ENCODE assay signal across 34 cellular contexts in genomic region chr14:61271552-61271951, GRCh38.
"Had no signal": no experiment of that assay in that cellular context is flagged by ENCODE, and none has a peak within 500 bp of the region (broad histone marks: within the 10 kb centered on the region; RNA-seq: fewer than 3 reads in every experiment).

No MANE protein-coding gene starts in this region.

- H3K36me3 ChIP-seq: ascending aorta, cardiac muscle cell, MG63, Peyer's patch, WERI-Rb-1 had no signal

- H3K27me3 ChIP-seq: ascending aorta, MG63, Peyer's patch had no signal

- ATAC-seq: activated CD8-positive, alpha-beta T cell treated with anti-CD3 and anti-CD28 coated beads for 36 hours; activated T-cell treated with anti-CD3 and anti-CD28 coated beads, Interleukin-2, amount 50 U/mL, for 72 hours; activated T-helper 17 cell treated with anti-CD3 and anti-CD28 coated beads, Interleukin-2, amount 50 U/mL, for 72 hours; PC-3 had no signal

- H3K4me3 ChIP-seq: ascending aorta, cardiac muscle cell, MG63, Peyer's patch had no signal

- H3K4me1 Mint-ChIP-seq: activated naive CD4-positive, alpha-beta T cell treated with anti-CD3 and anti-CD28 coated beads, Interleukin-2, amount 50 U/mL, for 24 hours had no signal

- H3K9me3 Mint-ChIP-seq: activated CD8-positive, alpha-beta T cell treated with anti-CD3 and anti-CD28 coated beads for 36 hours; activated naive CD4-positive, alpha-beta T cell treated with anti-CD3 and anti-CD28 coated beads, Interleukin-2, amount 50 U/mL, for 24 hours; activated naive CD8-positive, alpha-beta T cell treated with anti-CD3 and anti-CD28 coated beads, Interleukin-2, amount 10 ng/mL, durations not matched to agents 7 days and 5 days; activated T-cell treated with anti-CD3 and anti-CD28 coated beads, Interleukin-2, amount 50 U/mL, for 72 hours; activated T-helper 17 cell treated with anti-CD3 and anti-CD28 coated beads, Interleukin-2, amount 50 U/mL, for 72 hours had no signal

- H3K9me3 ChIP-seq: ascending aorta, MG63, Peyer's patch had no signal

- DNase-seq: activated CD4-positive, alpha-beta T cell treated with anti-CD3 and anti-CD28 coated beads for 1 hour; activated CD4-positive, alpha-beta T cell treated with anti-CD3 and anti-CD28 coated beads for 48 hours; activated CD4-positive, CD25-positive, alpha-beta regulatory T cell; activated CD8-positive, alpha-beta T cell treated with anti-CD3 and anti-CD28 coated beads for 36 hours; activated effector memory CD4-positive, alpha-beta T cell treated with anti-CD3 and anti-CD28 coated beads, Interleukin-2, amount 50 U/mL, for 16 hours; activated naive CD4-positive, alpha-beta T cell; activated naive CD8-positive, alpha-beta T cell treated with anti-CD3 and anti-CD28 coated beads, Interleukin-2, amount 10 ng/mL, durations not matched to agents 7 days and 5 days; activated T-cell treated with anti-CD3 and anti-CD28 coated beads, Interleukin-2, amount 50 U/mL, for 1 hour; activated T-cell treated with anti-CD3 and anti-CD28 coated beads, Interleukin-2, amount 50 U/mL, for 72 hours; amygdala; Kasumi-1; KG1; MG63; NCI-H1048; NCI-H1105 treated with DMSO at 0.1 percent for 48 hours; NCI-H1436; NCI-H1694; NCI-H1930; NCI-H2081 treated with DMSO at 0.1 percent for 48 hours; NCI-H2171; NCI-H510A treated with DMSO at 0.1 percent for 48 hours; NCI-H69; NCI-H82; NK-92 treated with Interleukin-12 subunit alpha and Interleukin-12 subunit beta, amount 100 ng/mL, for 24 hours; PC-3; Peyer's patch; RPMI8226; SW 1271; T1000; WERI-Rb-1 had no signal

- H3K4me1 ChIP-seq: ascending aorta, Peyer's patch had no signal

- H3K36me3 Mint-ChIP-seq: activated naive CD4-positive, alpha-beta T cell treated with anti-CD3 and anti-CD28 coated beads, Interleukin-2, amount 50 U/mL, for 24 hours; activated naive CD8-positive, alpha-beta T cell treated with anti-CD3 and anti-CD28 coated beads, Interleukin-2, amount 10 ng/mL, durations not matched to agents 7 days and 5 days had no signal

- H3K4me3 Mint-ChIP-seq: activated CD8-positive, alpha-beta T cell treated with anti-CD3 and anti-CD28 coated beads for 36 hours; activated naive CD4-positive, alpha-beta T cell treated with anti-CD3 and anti-CD28 coated beads, Interleukin-2, amount 50 U/mL, for 24 hours; activated naive CD8-positive, alpha-beta T cell treated with anti-CD3 and anti-CD28 coated beads, Interleukin-2, amount 10 ng/mL, durations not matched to agents 7 days and 5 days; activated T-cell treated with anti-CD3 and anti-CD28 coated beads, Interleukin-2, amount 50 U/mL, for 72 hours; activated T-helper 17 cell treated with anti-CD3 and anti-CD28 coated beads, Interleukin-2, amount 50 U/mL, for 72 hours had no signal

- H3K27ac ChIP-seq: ascending aorta, cardiac muscle cell, Peyer's patch, WERI-Rb-1 had no signal

- H3K27ac Mint-ChIP-seq: activated CD8-positive, alpha-beta T cell treated with anti-CD3 and anti-CD28 coated beads for 36 hours; activated naive CD4-positive, alpha-beta T cell treated with anti-CD3 and anti-CD28 coated beads, Interleukin-2, amount 50 U/mL, for 24 hours; activated naive CD8-positive, alpha-beta T cell treated with anti-CD3 and anti-CD28 coated beads, Interleukin-2, amount 10 ng/mL, durations not matched to agents 7 days and 5 days; activated T-cell treated with anti-CD3 and anti-CD28 coated beads, Interleukin-2, amount 50 U/mL, for 72 hours; activated T-helper 17 cell treated with anti-CD3 and anti-CD28 coated beads, Interleukin-2, amount 50 U/mL, for 72 hours had no signal
